Comparison of ENCODE assay signal across 8 cellular contexts in the genomic region with DNA sequence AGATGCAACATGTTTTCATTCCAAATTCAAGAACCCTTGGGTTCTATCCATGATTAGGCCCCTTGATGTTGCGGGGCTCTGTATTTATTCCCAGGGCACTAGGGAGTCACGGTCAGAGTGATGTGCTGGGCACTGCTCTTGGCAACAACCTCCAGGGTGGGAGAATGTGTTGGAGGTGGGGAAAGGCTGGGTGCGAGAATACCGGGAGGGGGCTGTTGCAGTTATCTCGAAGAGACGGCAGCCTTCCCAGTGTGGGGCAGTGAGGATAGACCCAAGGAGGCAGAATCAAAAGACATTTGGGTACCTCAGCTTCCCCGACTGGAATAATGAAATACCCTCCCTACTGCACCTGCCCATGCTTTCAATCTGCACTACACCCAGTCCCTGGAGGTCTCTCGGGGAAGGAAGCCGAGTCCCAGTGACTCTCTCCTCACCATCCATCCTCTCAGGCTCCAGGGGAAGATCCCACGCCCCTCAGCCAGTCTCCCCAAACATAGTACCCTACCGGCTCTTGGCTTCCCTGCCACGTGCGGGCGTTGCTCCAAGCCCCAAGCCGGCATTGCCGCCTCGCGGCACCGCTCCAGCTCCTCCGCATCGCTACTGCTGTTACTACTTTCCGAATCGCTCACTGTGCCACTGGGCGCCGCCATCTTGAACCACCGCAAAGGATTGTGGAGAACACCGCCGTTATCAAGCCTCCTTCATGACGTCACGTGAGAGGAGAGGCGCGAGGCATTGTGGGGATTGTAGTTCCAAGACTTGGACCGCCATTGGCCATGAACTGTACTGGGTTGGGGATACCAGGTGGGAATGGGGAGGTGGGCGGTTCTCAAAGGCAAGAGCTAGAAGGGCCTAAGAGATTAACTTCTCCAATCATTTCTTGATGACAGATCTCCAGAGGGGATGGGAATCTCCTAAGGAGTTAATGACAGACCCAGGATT. TPM values are rescaled to one million over a fixed set of nuclear protein-coding genes. Genes with fewer than 3 reads are reported as not detected.
DNase-seq lines count a peak whose midpoint lies in the region; ATAC-seq and TF ChIP-seq lines count a peak whose summit lies in the region.

A gene with protein sequence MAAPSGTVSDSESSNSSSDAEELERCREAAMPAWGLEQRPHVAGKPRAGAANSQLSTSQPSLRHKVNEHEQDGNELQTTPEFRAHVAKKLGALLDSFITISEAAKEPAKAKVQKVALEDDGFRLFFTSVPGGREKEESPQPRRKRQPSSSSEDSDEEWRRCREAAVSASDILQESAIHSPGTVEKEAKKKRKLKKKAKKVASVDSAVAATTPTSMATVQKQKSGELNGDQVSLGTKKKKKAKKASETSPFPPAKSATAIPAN (minus strand): TSS at position 663 of the 942 bp plus-strand sequence. CDS start 13 bp downstream, at position 650.

- H3K4me1 Mint-ChIP-seq in activated CD4-positive, alpha-beta T cell treated with anti-CD3 and anti-CD28 coated beads, Interleukin-2, amount 10 ng/mL, durations not matched to agents 24 days and 14 days: peaks cover 20% of the 10 kb centered on the region

- H3K9me3 Mint-ChIP-seq in activated CD4-positive, alpha-beta T cell treated with anti-CD3 and anti-CD28 coated beads, Interleukin-2, amount 10 ng/mL, durations not matched to agents 24 days and 14 days: no peaks in the 10 kb centered on the region

- peaks cover 22% of the 10 kb centered on the region for H3K36me3 Mint-ChIP-seq in activated CD4-positive, alpha-beta T cell treated with anti-CD3 and anti-CD28 coated beads, Interleukin-2, amount 10 ng/mL, durations not matched to agents 24 days and 14 days (ENCODE audit: low read depth)

- H3K4me3 Mint-ChIP-seq in activated CD4-positive, alpha-beta T cell treated with anti-CD3 and anti-CD28 coated beads, Interleukin-2, amount 10 ng/mL, durations not matched to agents 24 days and 14 days: peak within 1 kb of the TSS; percentile 98

- H3K27ac Mint-ChIP-seq in activated CD4-positive, alpha-beta T cell treated with anti-CD3 and anti-CD28 coated beads, Interleukin-2, amount 10 ng/mL, durations not matched to agents 24 days and 14 days: peak within 1 kb of the TSS; percentile 99

- peaks cover 0 to 12% of the 10 kb centered on the region in 2 donors for H3K4me1 ChIP-seq in left lung

- no peaks in the 10 kb centered on the region for H3K27me3 ChIP-seq in left lung

- H3K27me3 Mint-ChIP-seq in activated CD4-positive, alpha-beta T cell treated with anti-CD3 and anti-CD28 coated beads, Interleukin-2, amount 10 ng/mL, durations not matched to agents 24 days and 14 days: no peaks in the 10 kb centered on the region

- H3K27ac ChIP-seq in C4-2B (peak within 1 kb of the TSS; percentile 65), left lung (peak within 1 kb of the TSS; percentile 36 to 68)

- intact Hi-C loops in activated CD4-positive, alpha-beta T cell treated with anti-CD3 and anti-CD28 coated beads, Interleukin-2, amount 10 ng/mL, durations not matched to agents 24 days and 14 days (cut with micrococcal nuclease): loop anchor here (1.0 to 5.0 kb wide), 4 partner anchors 20 to 113 kb away; no protein-coding TSS in a partner anchor
- intact Hi-C loops in left lung (cut with DNase I): no loop called here

- DNase-seq in NCI-H69 (lab: John Stamatoyannopoulos, UW): peak; percentile 96
- peak; percentile 98 for DNase-seq in activated CD4-positive, alpha-beta T cell treated with anti-CD3 and anti-CD28 coated beads, Interleukin-2, amount 10 ng/mL, durations not matched to agents 24 days and 14 days
- peak; percentile 94 for DNase-seq in dedifferentiated amniotic fluid mesenchymal stem cell (ENCODE audit: extremely low spot score)
- DNase-seq in left lung: peak; percentile 93 to 94
- DNase-seq in stimulated activated CD4-positive, alpha-beta T cell treated with anti-CD3 and anti-CD28 coated beads, Interleukin-2, amount 100 ng/mL, for 4 hours (ENCODE audit: low read depth): peak; percentile 86

- H3K4me3 ChIP-seq in left lung: peak within 1 kb of the TSS; percentile 60 to 78

- peak; percentile 89 for ATAC-seq in GM19372 (IDR thresholded peaks at IDR 0.05; ENCODE audit: low read depth, unreplicated experiment)
- peak; percentile 96 for ATAC-seq in HG03521 (IDR thresholded peaks at IDR 0.05; ENCODE audit: unreplicated experiment)
- ATAC-seq in left lung: peak; percentile 100

- no peaks in the 10 kb centered on the region for H3K9me3 ChIP-seq in left lung

- TF ChIP-seq CTCF in C4-2B (conservative IDR thresholded peaks at IDR 0.05) (no peak), left lung (IDR thresholded peaks at IDR 0.05) (no peak)

- peaks cover 0 to 19% of the 10 kb centered on the region in 2 donors for H3K36me3 ChIP-seq in left lung

RNA-seq across cellular contexts. Expression of the gene that starts here (rescaled TPM):
- 32.5 and 35.3 TPM in 2 replicates for total RNA-seq in activated CD4-positive, alpha-beta T cell treated with anti-CD3 and anti-CD28 coated beads, Interleukin-2, amount 10 ng/mL, durations not matched to agents 24 days and 14 days
- 10 to 100 TPM; 11.9 to 15.7 TPM for total RNA-seq in left lung

Comparison
In these comparisons a context has a peak if more than half of its experiments do, and no peak if none do; other contexts are left out.
1. Peak in every context shown above with its lines: DNase-seq, ATAC-seq, H3K4me3 ChIP-seq and H3K27ac ChIP-seq.